8 cellular contexts compared by ENCODE assay signal in genomic region chr15:80234883-80235282, GRCh38. TPM values are rescaled to one million over a fixed set of nuclear protein-coding genes. Genes with fewer than 3 reads are reported as not detected.
DNase-seq lines count a peak whose midpoint lies in the region; ATAC-seq, FAIRE-seq and TF ChIP-seq lines count a peak whose summit lies in the region.

No MANE protein-coding gene starts in this region.

- POLR2A ChIA-PET in BJ (lab: Charles Lee) (no interaction called here), T-cell (lab: Charles Lee) (no interaction called here)

- H3K27ac Mint-ChIP-seq in T-cell (no peak overlapping the region), chondrocyte (ENCODE audit: unreplicated experiment) (no peak overlapping the region), neural crest cell (ENCODE audit: unreplicated experiment) (no peak overlapping the region)

- H3K4me1 Mint-ChIP-seq in T-cell: no peaks in the 10 kb centered on the region
- no peaks in the 10 kb centered on the region for H3K4me1 Mint-ChIP-seq in chondrocyte (ENCODE audit: low read depth)
- H3K4me1 Mint-ChIP-seq in neural crest cell: peaks cover 35% of the 10 kb centered on the region

- H3K27me3 Mint-ChIP-seq in T-cell (peaks cover 9 to 39% of the 10 kb centered on the region in 2 donors), chondrocyte (ENCODE audit: low read depth) (peaks cover 37% of the 10 kb centered on the region), neural crest cell (ENCODE audit: low read depth) (no peaks in the 10 kb centered on the region)

- no peak for FAIRE-seq in H54 (lab: Jason Lieb, UNC)

- CTCF ChIA-PET in BJ (lab: Yijun Ruan, JAX) (interaction anchor here (0.6 to 1.6 kb wide), 2 partner anchors 9 to 1074 kb away, joined by 3 to 6 read pairs; no protein-coding TSS in a partner anchor), T-cell (lab: Charles Lee) (no interaction called here)

- peaks cover 3% of the 10 kb centered on the region for H3K27me3 ChIP-seq in BJ (ENCODE audit: control insufficient read depth, insufficient read depth, low read length)

- DNase-seq in BJ (ENCODE audit: low read depth) (no peak), H54 (ENCODE audit: insufficient read length, low spot score) (peak; percentile 12), T-cell (peak in 27 of 34 experiments; percentile 2 to 38 (median 18)), chondrocyte (ENCODE audit: low spot score) (no peak), neural crest cell (ENCODE audit: low read depth, low spot score) (peak; percentile 34), NCI-H2029 treated with DMSO at 0.1 percent for 48 hours (lab: John Stamatoyannopoulos, UW) (no peak)

- no peak overlapping the region for H3K4me3 ChIP-seq in BJ (ENCODE audit: low read depth, low read length)

- TF ChIP-seq CTCF in BJ (IDR thresholded peaks at IDR 0.05; ENCODE audit: insufficient read depth, low read depth, low read length): peak; percentile 64
- TF ChIP-seq CTCF in chondrocyte (IDR thresholded peaks at IDR 0.05): peak; percentile 65
- TF ChIP-seq CTCF in neural crest cell (conservative IDR thresholded peaks at IDR 0.05): peak; percentile 52

- no peak overlapping the region for H3K4me3 Mint-ChIP-seq in T-cell
- no peak overlapping the region for H3K4me3 Mint-ChIP-seq in chondrocyte (ENCODE audit: unreplicated experiment)
- no peak overlapping the region for H3K4me3 Mint-ChIP-seq in neural crest cell

- no peaks in the 10 kb centered on the region for H3K36me3 ChIP-seq in BJ (ENCODE audit: control insufficient read depth, insufficient read depth, low read length)

- TF ChIP-seq POLR2A in H54 (IDR thresholded peaks at IDR 0.05; ENCODE audit: low read depth, low read length): no peak

- H3K9me3 Mint-ChIP-seq in T-cell (no peaks in the 10 kb centered on the region), chondrocyte (ENCODE audit: low read depth) (no peaks in the 10 kb centered on the region), neural crest cell (no peaks in the 10 kb centered on the region)

- H3K36me3 Mint-ChIP-seq in T-cell (no peaks in the 10 kb centered on the region), chondrocyte (ENCODE audit: low read depth) (peaks cover 2% of the 10 kb centered on the region), neural crest cell (ENCODE audit: low read depth) (no peaks in the 10 kb centered on the region)

- ATAC-seq in T-cell (replicated peaks in 1 of 4): peak in 1 of 4 experiments; percentile 26
- no peak for ATAC-seq in GM18907 (IDR thresholded peaks at IDR 0.05; ENCODE audit: unreplicated experiment)
- ATAC-seq in GM18498 (IDR thresholded peaks at IDR 0.05; ENCODE audit: unreplicated experiment): no peak

RNA-seq across cellular contexts. Expression of gene CTXND1, which starts 17.1 kb away (rescaled TPM):
- not detected in 2 replicates for polyA plus RNA-seq in BJ (2011; rRNA removed)
- not detected in 2 replicates for polyA minus RNA-seq in BJ (2011; rRNA and poly(A)+ RNA removed)
- total RNA-seq in T-cell (not detected), chondrocyte (not detected in 3 replicates), neural crest cell (1.3 TPM in 2 replicates)

Comparison
In these comparisons a context has a peak if more than half of its experiments do, and no peak if none do; other contexts are left out.
1. DNase-seq: peak in H54 (single experiment), T-cell (27 of 34) and neural crest cell (single experiment); none in BJ (single experiment), chondrocyte (single experiment) and NCI-H2029 treated with DMSO at 0.1 percent for 48 hours (single experiment).
2. Peak in every context shown above with its lines, with median percentiles within 50 percentile points of each other: CTCF ChIP-seq.